Comparison of ENCODE assay signal across 1 cellular context in the genomic region with DNA sequence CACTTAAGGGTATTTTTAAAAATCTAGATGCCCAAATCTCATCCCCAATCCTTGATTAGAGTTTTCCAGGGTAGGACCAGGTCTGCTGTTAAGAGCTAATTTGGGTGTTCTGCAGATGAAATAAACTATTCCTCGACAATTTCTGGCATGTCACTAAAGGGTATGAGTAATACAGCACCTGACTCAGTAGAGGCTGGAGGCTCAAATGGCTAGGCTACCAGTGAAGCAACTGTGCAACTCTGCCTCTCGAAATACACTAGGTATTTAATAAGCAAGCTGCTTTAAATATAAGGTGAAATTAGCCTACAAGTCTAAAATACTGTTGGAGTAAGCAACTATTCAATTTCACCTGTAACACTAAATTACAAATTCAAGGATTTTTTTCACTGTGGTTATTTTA.
TF ChIP-seq lines count a peak whose summit lies in the region.

No MANE protein-coding gene starts in this region.

TF ChIP-seq in WTC11, 78 proteins besides CTCF, POLR2A, EP300 and RAD21 (continued from another document):
- TF ChIP-seq, protein P1, sequence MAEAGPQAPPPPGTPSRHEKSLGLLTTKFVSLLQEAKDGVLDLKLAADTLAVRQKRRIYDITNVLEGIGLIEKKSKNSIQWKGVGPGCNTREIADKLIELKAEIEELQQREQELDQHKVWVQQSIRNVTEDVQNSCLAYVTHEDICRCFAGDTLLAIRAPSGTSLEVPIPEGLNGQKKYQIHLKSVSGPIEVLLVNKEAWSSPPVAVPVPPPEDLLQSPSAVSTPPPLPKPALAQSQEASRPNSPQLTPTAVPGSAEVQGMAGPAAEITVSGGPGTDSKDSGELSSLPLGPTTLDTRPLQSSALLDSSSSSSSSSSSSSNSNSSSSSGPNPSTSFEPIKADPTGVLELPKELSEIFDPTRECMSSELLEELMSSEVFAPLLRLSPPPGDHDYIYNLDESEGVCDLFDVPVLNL (CRISPR knock-in tag; IDR thresholded peaks at IDR 0.05; ENCODE audit: borderline replicate concordance, low read depth), result no peak
- TF ChIP-seq, protein P2, sequence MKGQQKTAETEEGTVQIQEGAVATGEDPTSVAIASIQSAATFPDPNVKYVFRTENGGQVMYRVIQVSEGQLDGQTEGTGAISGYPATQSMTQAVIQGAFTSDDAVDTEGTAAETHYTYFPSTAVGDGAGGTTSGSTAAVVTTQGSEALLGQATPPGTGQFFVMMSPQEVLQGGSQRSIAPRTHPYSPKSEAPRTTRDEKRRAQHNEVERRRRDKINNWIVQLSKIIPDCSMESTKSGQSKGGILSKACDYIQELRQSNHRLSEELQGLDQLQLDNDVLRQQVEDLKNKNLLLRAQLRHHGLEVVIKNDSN (CRISPR knock-in tag; IDR thresholded peaks at IDR 0.05), result no peak
- TF ChIP-seq, protein P3, sequence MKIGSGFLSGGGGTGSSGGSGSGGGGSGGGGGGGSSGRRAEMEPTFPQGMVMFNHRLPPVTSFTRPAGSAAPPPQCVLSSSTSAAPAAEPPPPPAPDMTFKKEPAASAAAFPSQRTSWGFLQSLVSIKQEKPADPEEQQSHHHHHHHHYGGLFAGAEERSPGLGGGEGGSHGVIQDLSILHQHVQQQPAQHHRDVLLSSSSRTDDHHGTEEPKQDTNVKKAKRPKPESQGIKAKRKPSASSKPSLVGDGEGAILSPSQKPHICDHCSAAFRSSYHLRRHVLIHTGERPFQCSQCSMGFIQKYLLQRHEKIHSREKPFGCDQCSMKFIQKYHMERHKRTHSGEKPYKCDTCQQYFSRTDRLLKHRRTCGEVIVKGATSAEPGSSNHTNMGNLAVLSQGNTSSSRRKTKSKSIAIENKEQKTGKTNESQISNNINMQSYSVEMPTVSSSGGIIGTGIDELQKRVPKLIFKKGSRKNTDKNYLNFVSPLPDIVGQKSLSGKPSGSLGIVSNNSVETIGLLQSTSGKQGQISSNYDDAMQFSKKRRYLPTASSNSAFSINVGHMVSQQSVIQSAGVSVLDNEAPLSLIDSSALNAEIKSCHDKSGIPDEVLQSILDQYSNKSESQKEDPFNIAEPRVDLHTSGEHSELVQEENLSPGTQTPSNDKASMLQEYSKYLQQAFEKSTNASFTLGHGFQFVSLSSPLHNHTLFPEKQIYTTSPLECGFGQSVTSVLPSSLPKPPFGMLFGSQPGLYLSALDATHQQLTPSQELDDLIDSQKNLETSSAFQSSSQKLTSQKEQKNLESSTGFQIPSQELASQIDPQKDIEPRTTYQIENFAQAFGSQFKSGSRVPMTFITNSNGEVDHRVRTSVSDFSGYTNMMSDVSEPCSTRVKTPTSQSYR (CRISPR knock-in tag; IDR thresholded peaks at IDR 0.05), result no peak
- TF ChIP-seq ZNF423 (CRISPR knock-in tag; IDR thresholded peaks at IDR 0.05), result no peak
- TF ChIP-seq ZNF263 (CRISPR knock-in tag; IDR thresholded peaks at IDR 0.05; ENCODE audit: low read depth), result no peak
- no peak for TF ChIP-seq KAT7 (CRISPR knock-in tag; IDR thresholded peaks at IDR 0.05; ENCODE audit: borderline replicate concordance)
- no peak for TF ChIP-seq TP53 (CRISPR knock-in tag; IDR thresholded peaks at IDR 0.05)
- TF ChIP-seq, protein P4, sequence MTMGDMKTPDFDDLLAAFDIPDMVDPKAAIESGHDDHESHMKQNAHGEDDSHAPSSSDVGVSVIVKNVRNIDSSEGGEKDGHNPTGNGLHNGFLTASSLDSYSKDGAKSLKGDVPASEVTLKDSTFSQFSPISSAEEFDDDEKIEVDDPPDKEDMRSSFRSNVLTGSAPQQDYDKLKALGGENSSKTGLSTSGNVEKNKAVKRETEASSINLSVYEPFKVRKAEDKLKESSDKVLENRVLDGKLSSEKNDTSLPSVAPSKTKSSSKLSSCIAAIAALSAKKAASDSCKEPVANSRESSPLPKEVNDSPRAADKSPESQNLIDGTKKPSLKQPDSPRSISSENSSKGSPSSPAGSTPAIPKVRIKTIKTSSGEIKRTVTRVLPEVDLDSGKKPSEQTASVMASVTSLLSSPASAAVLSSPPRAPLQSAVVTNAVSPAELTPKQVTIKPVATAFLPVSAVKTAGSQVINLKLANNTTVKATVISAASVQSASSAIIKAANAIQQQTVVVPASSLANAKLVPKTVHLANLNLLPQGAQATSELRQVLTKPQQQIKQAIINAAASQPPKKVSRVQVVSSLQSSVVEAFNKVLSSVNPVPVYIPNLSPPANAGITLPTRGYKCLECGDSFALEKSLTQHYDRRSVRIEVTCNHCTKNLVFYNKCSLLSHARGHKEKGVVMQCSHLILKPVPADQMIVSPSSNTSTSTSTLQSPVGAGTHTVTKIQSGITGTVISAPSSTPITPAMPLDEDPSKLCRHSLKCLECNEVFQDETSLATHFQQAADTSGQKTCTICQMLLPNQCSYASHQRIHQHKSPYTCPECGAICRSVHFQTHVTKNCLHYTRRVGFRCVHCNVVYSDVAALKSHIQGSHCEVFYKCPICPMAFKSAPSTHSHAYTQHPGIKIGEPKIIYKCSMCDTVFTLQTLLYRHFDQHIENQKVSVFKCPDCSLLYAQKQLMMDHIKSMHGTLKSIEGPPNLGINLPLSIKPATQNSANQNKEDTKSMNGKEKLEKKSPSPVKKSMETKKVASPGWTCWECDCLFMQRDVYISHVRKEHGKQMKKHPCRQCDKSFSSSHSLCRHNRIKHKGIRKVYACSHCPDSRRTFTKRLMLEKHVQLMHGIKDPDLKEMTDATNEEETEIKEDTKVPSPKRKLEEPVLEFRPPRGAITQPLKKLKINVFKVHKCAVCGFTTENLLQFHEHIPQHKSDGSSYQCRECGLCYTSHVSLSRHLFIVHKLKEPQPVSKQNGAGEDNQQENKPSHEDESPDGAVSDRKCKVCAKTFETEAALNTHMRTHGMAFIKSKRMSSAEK (CRISPR knock-in tag; IDR thresholded peaks at IDR 0.05; ENCODE audit: borderline replicate concordance), result no peak
- TF ChIP-seq, protein P5, sequence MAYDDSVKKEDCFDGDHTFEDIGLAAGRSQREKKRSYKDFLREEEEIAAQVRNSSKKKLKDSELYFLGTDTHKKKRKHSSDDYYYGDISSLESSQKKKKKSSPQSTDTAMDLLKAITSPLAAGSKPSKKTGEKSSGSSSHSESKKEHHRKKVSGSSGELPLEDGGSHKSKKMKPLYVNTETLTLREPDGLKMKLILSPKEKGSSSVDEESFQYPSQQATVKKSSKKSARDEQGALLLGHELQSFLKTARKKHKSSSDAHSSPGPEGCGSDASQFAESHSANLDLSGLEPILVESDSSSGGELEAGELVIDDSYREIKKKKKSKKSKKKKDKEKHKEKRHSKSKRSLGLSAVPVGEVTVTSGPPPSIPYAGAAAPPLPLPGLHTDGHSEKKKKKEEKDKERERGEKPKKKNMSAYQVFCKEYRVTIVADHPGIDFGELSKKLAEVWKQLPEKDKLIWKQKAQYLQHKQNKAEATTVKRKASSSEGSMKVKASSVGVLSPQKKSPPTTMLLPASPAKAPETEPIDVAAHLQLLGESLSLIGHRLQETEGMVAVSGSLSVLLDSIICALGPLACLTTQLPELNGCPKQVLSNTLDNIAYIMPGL (CRISPR knock-in tag; IDR thresholded peaks at IDR 0.05), result no peak
- TF ChIP-seq GTF2I (CRISPR knock-in tag; conservative IDR thresholded peaks at IDR 0.05), result no peak
- TF ChIP-seq ETV6 (CRISPR knock-in tag; IDR thresholded peaks at IDR 0.05), result no peak
- no peak for TF ChIP-seq ZNF317 (CRISPR knock-in tag; IDR thresholded peaks at IDR 0.05; ENCODE audit: borderline replicate concordance, low read depth)
- TF ChIP-seq ZBTB21 (CRISPR knock-in tag; IDR thresholded peaks at IDR 0.05; ENCODE audit: borderline replicate concordance), result no peak
TF ChIP-seq in WTC11: peak in this region for 0.
